Comparison of ENCODE assay signal across 7 cellular contexts in genomic region chrX:123764967-123765871, GRCh38. TPM values are rescaled to one million over a fixed set of nuclear protein-coding genes. Genes with fewer than 3 reads are reported as not detected.
DNase-seq lines count a peak whose midpoint lies in the region; ATAC-seq, FAIRE-seq and TF ChIP-seq lines count a peak whose summit lies in the region.

No MANE protein-coding gene starts in this region.

- no peaks in the 10 kb centered on the region for H3K36me3 Mint-ChIP-seq in astrocyte (ENCODE audit: low read depth, unreplicated experiment)

- no peaks in the 10 kb centered on the region for H3K27me3 ChIP-seq in astrocyte (ENCODE audit: insufficient read depth, low read length)
- no peaks in the 10 kb centered on the region for H3K27me3 ChIP-seq in hepatocyte

- FAIRE-seq in astrocyte (lab: Jason Lieb, UNC), result peak; percentile 26

- H4K20me1 ChIP-seq in astrocyte (ENCODE audit: insufficient read depth, low read length) (no peaks in the 10 kb centered on the region), hepatocyte (ENCODE audit: insufficient read depth, poor library complexity, severe bottlenecking) (no peaks in the 10 kb centered on the region)

- H3K9me2 ChIP-seq in hepatocyte (replicated peaks; ENCODE audit: insufficient read depth), result no peaks in the 10 kb centered on the region

- H3K36me3 ChIP-seq in astrocyte (ENCODE audit: insufficient read depth, low read length) (no peaks in the 10 kb centered on the region), hepatocyte (replicated peaks; ENCODE audit: insufficient read depth, low read depth) (no peaks in the 10 kb centered on the region)

- no peaks in the 10 kb centered on the region for H3K4me1 Mint-ChIP-seq in astrocyte (ENCODE audit: low read depth, unreplicated experiment)

- H3K9ac ChIP-seq in astrocyte (ENCODE audit: low read length), result peak overlapping the region; percentile 76

- H3K4me1 ChIP-seq in astrocyte (ENCODE audit: insufficient read depth, low read length), result no peaks in the 10 kb centered on the region
- no peaks in the 10 kb centered on the region for H3K4me1 ChIP-seq in hepatocyte (ENCODE audit: insufficient read depth)

- H3K9me3 Mint-ChIP-seq in astrocyte (ENCODE audit: unreplicated experiment), result no peaks in the 10 kb centered on the region

- peak; percentile 60 for TF ChIP-seq POLR2A in GM18505 (IDR thresholded peaks at IDR 0.05; ENCODE audit: borderline replicate concordance, extremely low read depth, insufficient read depth, insufficient read length)

- TF ChIP-seq CTCF in astrocyte (IDR thresholded peaks at IDR 0.05; ENCODE audit: insufficient read depth, low read depth, low read length), result no peak
- TF ChIP-seq CTCF in hepatocyte (IDR thresholded peaks at IDR 0.05; ENCODE audit: poor library complexity), result no peak

- H3K9me3 ChIP-seq in astrocyte (ENCODE audit: insufficient read depth, low read depth, low read length) (no peaks in the 10 kb centered on the region), hepatocyte (ENCODE audit: low read depth) (no peaks in the 10 kb centered on the region)

- DNase-seq in NCI-H1694 treated with DMSO at 0.1 percent for 48 hours (lab: John Stamatoyannopoulos, UW) (peak; percentile 76), T-helper 2 cell (peak; percentile 11 to 64 (median 38)), astrocyte (ENCODE audit: low read depth) (peak; percentile 78), hepatocyte (ENCODE audit: low spot score) (peak; percentile 92), renal cortical epithelial cell (ENCODE audit: low read depth) (peak; percentile 63)

- H3K27me3 Mint-ChIP-seq in astrocyte (ENCODE audit: low read depth, unreplicated experiment), result no peaks in the 10 kb centered on the region

- ATAC-seq in GM18505 (IDR thresholded peaks at IDR 0.05; ENCODE audit: unreplicated experiment) (peak; percentile 88), HG02943 (IDR thresholded peaks at IDR 0.05; ENCODE audit: low read depth, unreplicated experiment) (peak; percentile 96)

- H3K79me2 ChIP-seq in astrocyte (ENCODE audit: insufficient read depth, low read length) (no peaks in the 10 kb centered on the region), hepatocyte (no peaks in the 10 kb centered on the region)

- 44% methylated on average over 15 of the region's 38 CpGs for WGBS in hepatocyte (ENCODE audit: low lambda C conversion rate, missing lambda C conversion rate)

- H3K4me3 ChIP-seq in astrocyte (ENCODE audit: insufficient read depth, low read depth, low read length) (peak overlapping the region; percentile 68), hepatocyte (peak overlapping the region; percentile 34)

- H3K4me3 Mint-ChIP-seq in astrocyte (ENCODE audit: unreplicated experiment), result peak overlapping the region; percentile 77

- H2AFZ ChIP-seq in astrocyte (ENCODE audit: low read depth, low read length) (peak overlapping the region; percentile 94), hepatocyte (peak overlapping the region; percentile 87)

- H3K4me2 ChIP-seq in astrocyte (ENCODE audit: low read length) (peak overlapping the region; percentile 89), hepatocyte (peak overlapping the region; percentile 78)

- H3K27ac ChIP-seq in astrocyte (ENCODE audit: low read depth, low read length), result peak overlapping the region; percentile 78
- H3K27ac ChIP-seq in hepatocyte, result peak overlapping the region; percentile 92

- no peak overlapping the region for H3K27ac Mint-ChIP-seq in astrocyte (ENCODE audit: unreplicated experiment)

RNA-seq across cellular contexts. Expression of gene THOC2, which starts 32.4 kb away (rescaled TPM):
- 64.8 and 68.6 TPM in 2 replicates for total RNA-seq in astrocyte
- total RNA-seq in hepatocyte, result 95.6 and 106 TPM in 2 replicates
- 66.0 and 87.5 TPM in 2 replicates for polyA plus RNA-seq in hepatocyte
- total RNA-seq in renal cortical epithelial cell, result 42.7 and 97.8 TPM in 2 replicates

Comparison
In these comparisons a context has a peak if more than half of its experiments do, and no peak if none do; other contexts are left out.
1. Peak in every context shown above with its lines: DNase-seq, ATAC-seq, H3K4me3 ChIP-seq and H3K27ac ChIP-seq.
2. DNase-seq: peak in every context shown above with its lines; median percentile 92 in hepatocyte; 78 in astrocyte; 76 in NCI-H1694 treated with DMSO at 0.1 percent for 48 hours; 63 in renal cortical epithelial cell; 38 in T-helper 2 cell.